In the genomic region with DNA sequence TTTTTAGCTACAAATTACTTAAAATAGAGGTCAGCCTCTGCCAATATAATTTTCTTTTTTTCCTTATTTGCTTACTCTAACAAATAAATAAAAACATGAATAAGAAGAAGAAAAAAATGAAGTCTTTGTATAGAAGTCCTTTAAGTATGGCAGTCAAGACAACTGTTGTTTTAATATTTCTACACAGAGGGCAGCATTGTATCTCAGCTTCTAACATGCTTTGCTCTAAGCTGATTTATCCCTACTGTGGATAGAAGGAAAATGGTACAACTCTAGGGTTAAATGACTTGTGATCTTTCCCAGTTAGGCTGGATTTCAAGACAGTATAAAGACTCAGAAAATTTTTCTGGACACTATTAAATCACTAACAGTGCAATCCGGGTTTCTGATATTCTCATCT, we compare ENCODE assay signal across 19 cellular contexts.
A peak's percentile ranks its signal among the peaks of the same experiment; 100 is the strongest.
DNase-seq lines count a peak whose midpoint lies in the region; ATAC-seq, FAIRE-seq and TF ChIP-seq lines count a peak whose summit lies in the region.
"Had no signal": no experiment of that assay in that cellular context is flagged by ENCODE, and none has a peak within 500 bp of the region (broad histone marks: within the 10 kb centered on the region; RNA-seq: fewer than 3 reads in every experiment).

No MANE protein-coding gene starts in this region.

- FAIRE-seq in A204.1 (lab: Jason Lieb, UNC): peak; percentile 3

- H3K4me3 ChIP-seq in GM06990 (replicated peaks; ENCODE audit: low read depth, low read length) (no peak overlapping the region), uterus (no peak overlapping the region)
- H3K4me3 ChIP-seq: ascending aorta had no signal

- no peaks in the 10 kb centered on the region for H3K9me3 ChIP-seq in uterus
- H3K9me3 ChIP-seq: ascending aorta had no signal

- TF ChIP-seq POLR2A in uterus (IDR thresholded peaks at IDR 0.05): no peak

- H3K27ac ChIP-seq in foreskin keratinocyte (no peak overlapping the region), uterus (no peak overlapping the region)
- H3K27ac ChIP-seq: ascending aorta, parathyroid adenoma had no signal

- TF ChIP-seq CTCF in GM06990 (IDR thresholded peaks at IDR 0.05; ENCODE audit: insufficient read depth, low read length, poor library complexity, severe bottlenecking): peak; percentile 8
- peak; percentile 46 for TF ChIP-seq CTCF in foreskin keratinocyte (conservative IDR thresholded peaks at IDR 0.05)
- no peak for TF ChIP-seq CTCF in GM13976 (IDR thresholded peaks at IDR 0.05; ENCODE audit: borderline replicate concordance, control extremely low read depth, extremely low read depth, insufficient read depth, missing control alignments)
- no peak for TF ChIP-seq CTCF in uterus (IDR thresholded peaks at IDR 0.05)

- no peak for DNase-seq in GM06990 (ENCODE audit: extremely low read depth, insufficient read length)
- peak; percentile 28 for DNase-seq in RPMI7951 (ENCODE audit: low read depth)
- DNase-seq in foreskin keratinocyte: no peak
- no peak for DNase-seq in amniotic stem cell (lab: John Stamatoyannopoulos, UW)
- no peak for DNase-seq in GM13976 (ENCODE audit: low spot score)
- DNase-seq in MV-4-11 (lab: John Stamatoyannopoulos, UW): no peak
- DNase-seq in uterus: no peak
- DNase-seq: activated CD4-positive, alpha-beta memory T cell treated with anti-CD3 and anti-CD28 coated beads, Interleukin-2, amount 10 ng/mL, durations not matched to agents 7 days and 5 days; dermis blood vessel endothelial cell; DMS153; immature natural killer cell; midbrain; NCI-H1092; NCI-H345; RPMI8226; T1000 had no signal

- in situ Hi-C loops in GM13976 (cut with MboI; ENCODE audit: low sequenced_read_pairs, unreplicated experiment): no loop called here

- H3K27me3 ChIP-seq in GM06990 (replicated peaks; ENCODE audit: control insufficient read depth, insufficient read depth, low read length): no peaks in the 10 kb centered on the region
- H3K27me3 ChIP-seq in foreskin keratinocyte: no peaks in the 10 kb centered on the region
- no peaks in the 10 kb centered on the region for H3K27me3 ChIP-seq in uterus
- H3K27me3 ChIP-seq: ascending aorta had no signal

- H3K4me1 ChIP-seq in foreskin keratinocyte (peaks cover 9% of the 10 kb centered on the region), uterus (no peaks in the 10 kb centered on the region)
- H3K4me1 ChIP-seq: ascending aorta, parathyroid adenoma had no signal

- intact Hi-C loops in uterus (cut with DNase I; ENCODE audit: low total_unique reads): no loop called here

- no peak for ATAC-seq in foreskin keratinocyte

- H3K36me3 ChIP-seq in GM06990 (ENCODE audit: control insufficient read depth, insufficient read depth, low read length): no peaks in the 10 kb centered on the region
- H3K36me3 ChIP-seq in uterus: no peaks in the 10 kb centered on the region
- H3K36me3 ChIP-seq: ascending aorta had no signal

Comparison
In these comparisons a context has a peak if more than half of its experiments do, and no peak if none do; other contexts are left out.
1. CTCF ChIP-seq: peak in GM06990 (single experiment) and foreskin keratinocyte (single experiment); none in GM13976 (single experiment) and uterus (0 of 4).